Comparison of ENCODE assay signal across 23 cellular contexts in genomic region chr2:96102596-96103387, GRCh38. TPM values are rescaled to one million over a fixed set of nuclear protein-coding genes. Genes with fewer than 3 reads are reported as not detected.
DNase-seq lines count a peak whose midpoint lies in the region; ATAC-seq and TF ChIP-seq lines count a peak whose summit lies in the region.
"Had no signal": no experiment of that assay in that cellular context is flagged by ENCODE, and none has a peak within 500 bp of the region (broad histone marks: within the 10 kb centered on the region; RNA-seq: fewer than 3 reads in every experiment).

No MANE protein-coding gene starts in this region.

- no peak overlapping the region for H3K4me3 Mint-ChIP-seq in nephron progenitor cell
- no peak overlapping the region for H3K4me3 Mint-ChIP-seq in T-helper 2 cell treated with Interferon-gamma antibody and Interleukin-4, amounts not matched to agents 5 μg/mL and 100 μg/mL, for 36 hours
- H3K4me3 Mint-ChIP-seq: dendritic cell treated with granulocyte-macrophage colony-stimulating factor and Interleukin-4, amounts not matched to agents 40 ng/mL and 50 ng/mL, for 4 days; immature natural killer cell; mesothelial cell of epicardium had no signal

- DNase-seq in left ventricle myocardium inferior = no peak
- no peak for DNase-seq in Right ventricle myocardium inferior (ENCODE audit: missing footprints)
- DNase-seq in colonic mucosa = peak; percentile 11
- no peak for DNase-seq in nephron progenitor cell
- DNase-seq in aorta = peak; percentile 16 to 62
- no peak for DNase-seq in AG08395 (ENCODE audit: low spot score)
- DNase-seq in cerebellar nuclear complex (lab: John Stamatoyannopoulos, UW) = no peak
- no peak for DNase-seq in T-helper 2 cell treated with Interferon-gamma antibody and Interleukin-4, amounts not matched to agents 5 μg/mL and 100 μg/mL, for 36 hours (ENCODE audit: low spot score)
- DNase-seq: activated CD4-positive, alpha-beta T cell treated with anti-CD3 and anti-CD28 coated beads, Interleukin-2, amount 50 U/mL, for 1 hour; AML-193; DMS 273 treated with DMSO at 0.1 percent for 48 hours; immature natural killer cell; NCI-H1436 treated with DMSO at 0.1 percent for 48 hours; NCI-H345; stimulated activated CD4-positive, alpha-beta T cell treated with anti-CD3 and anti-CD28 coated beads, Interleukin-4, amount 100 ng/mL, for 24 hours had no signal

- peak overlapping the region; percentile 87 for H3K27ac Mint-ChIP-seq in nephron progenitor cell
- H3K27ac Mint-ChIP-seq in T-helper 2 cell treated with Interferon-gamma antibody and Interleukin-4, amounts not matched to agents 5 μg/mL and 100 μg/mL, for 36 hours = no peak overlapping the region
- H3K27ac Mint-ChIP-seq: dendritic cell treated with granulocyte-macrophage colony-stimulating factor and Interleukin-4, amounts not matched to agents 40 ng/mL and 50 ng/mL, for 4 days; immature natural killer cell; mesothelial cell of epicardium had no signal

- WGBS in aorta, 2 donors = 97 to 98% methylated on average over 17 of the region's 17 CpGs

- ATAC-seq in Right ventricle myocardium inferior = no peak
- ATAC-seq in aorta (ENCODE audit: low FRiP score) = no peak
- ATAC-seq: gastroesophageal sphincter had no signal

- H3K36me3 ChIP-seq in left ventricle myocardium inferior (no peaks in the 10 kb centered on the region), colonic mucosa (no peaks in the 10 kb centered on the region), aorta (ENCODE audit: control insufficient read depth in 1 of 2, insufficient read depth in 2 of 2, low read length in 1 of 2) (no peaks in the 10 kb centered on the region)
- H3K36me3 ChIP-seq: gastroesophageal sphincter, HAP-1, thoracic aorta had no signal

- peak overlapping the region; percentile 78 for H3K27ac ChIP-seq in left ventricle myocardium inferior (replicated peaks)
- H3K27ac ChIP-seq in colonic mucosa = no peak overlapping the region
- no peak overlapping the region for H3K27ac ChIP-seq in aorta (ENCODE audit: low read depth in 1 of 2, low read length in 2 of 2)
- H3K27ac ChIP-seq: thoracic aorta had no signal

- H3K27me3 ChIP-seq in left ventricle myocardium inferior (ENCODE audit: low read depth) (no peaks in the 10 kb centered on the region), colonic mucosa (no peaks in the 10 kb centered on the region), aorta (ENCODE audit: control insufficient read depth in 1 of 2, insufficient read depth in 2 of 2, low read length in 1 of 2) (no peaks in the 10 kb centered on the region)
- H3K27me3 ChIP-seq: gastroesophageal sphincter had no signal

- no peak for TF ChIP-seq CTCF in left ventricle myocardium inferior (IDR thresholded peaks at IDR 0.05; ENCODE audit: borderline replicate concordance)
- TF ChIP-seq CTCF in colonic mucosa (IDR thresholded peaks at IDR 0.05) = no peak
- no peak for TF ChIP-seq CTCF in nephron progenitor cell (IDR thresholded peaks at IDR 0.05)

- intact Hi-C loops in left ventricle myocardium inferior (cut with micrococcal nuclease) (no loop called here), Right ventricle myocardium inferior (cut with DNase I) (no loop called here), colonic mucosa (cut with DNase I) (no loop called here), aorta (cut with DNase I) (no loop called here)

- H3K27me3 Mint-ChIP-seq in nephron progenitor cell (ENCODE audit: low read depth, poor library complexity) = no peaks in the 10 kb centered on the region
- H3K27me3 Mint-ChIP-seq in T-helper 2 cell treated with Interferon-gamma antibody and Interleukin-4, amounts not matched to agents 5 μg/mL and 100 μg/mL, for 36 hours (ENCODE audit: low read depth) = peaks cover 2% of the 10 kb centered on the region

- H3K4me3 ChIP-seq in left ventricle myocardium inferior = no peak overlapping the region
- no peak overlapping the region for H3K4me3 ChIP-seq in colonic mucosa
- H3K4me3 ChIP-seq in aorta (ENCODE audit: low read length in 2 of 2) = no peak overlapping the region
- H3K4me3 ChIP-seq: gastroesophageal sphincter, HAP-1, thoracic aorta had no signal

- H3K4me1 Mint-ChIP-seq in nephron progenitor cell = peaks cover 76% of the 10 kb centered on the region
- H3K4me1 Mint-ChIP-seq in T-helper 2 cell treated with Interferon-gamma antibody and Interleukin-4, amounts not matched to agents 5 μg/mL and 100 μg/mL, for 36 hours (ENCODE audit: low read depth) = no peaks in the 10 kb centered on the region
- H3K4me1 Mint-ChIP-seq: immature natural killer cell had no signal

- H3K9me3 ChIP-seq in left ventricle myocardium inferior (replicated peaks) (peaks cover 15% of the 10 kb centered on the region), colonic mucosa (no peaks in the 10 kb centered on the region), aorta (ENCODE audit: control insufficient read depth, low read length) (peaks cover 9% of the 10 kb centered on the region)

- no peaks in the 10 kb centered on the region for H3K36me3 Mint-ChIP-seq in nephron progenitor cell (ENCODE audit: low read depth)
- H3K36me3 Mint-ChIP-seq in T-helper 2 cell treated with Interferon-gamma antibody and Interleukin-4, amounts not matched to agents 5 μg/mL and 100 μg/mL, for 36 hours (ENCODE audit: low read depth) = no peaks in the 10 kb centered on the region
- H3K36me3 Mint-ChIP-seq: mesothelial cell of epicardium had no signal

- H3K9ac ChIP-seq in colonic mucosa (ENCODE audit: low read depth in 2 of 2, low read length in 2 of 2) = no peak overlapping the region

- peaks cover 74% of the 10 kb centered on the region for H3K4me1 ChIP-seq in left ventricle myocardium inferior
- no peaks in the 10 kb centered on the region for H3K4me1 ChIP-seq in colonic mucosa
- no peaks in the 10 kb centered on the region for H3K4me1 ChIP-seq in aorta (ENCODE audit: control insufficient read depth in 1 of 2, insufficient read depth in 2 of 2, low read length in 2 of 2)
- H3K4me1 ChIP-seq: HAP-1 had no signal

- H3K9me3 Mint-ChIP-seq in nephron progenitor cell = peaks cover 18% of the 10 kb centered on the region
- H3K9me3 Mint-ChIP-seq in T-helper 2 cell treated with Interferon-gamma antibody and Interleukin-4, amounts not matched to agents 5 μg/mL and 100 μg/mL, for 36 hours = peaks cover 11% of the 10 kb centered on the region

RNA-seq across cellular contexts. Expression of gene ADRA2B, which starts 13.6 kb away (rescaled TPM):
- total RNA-seq in left ventricle myocardium inferior (2.9 TPM), Right ventricle myocardium inferior (6.9 TPM), colonic mucosa (under 1 TPM; 0.54 to 0.90 TPM), aorta (10 to 100 TPM in 1 of 2 donors, under 1 TPM in 1; 0.81 to 34.0 TPM)
- under 1 TPM in 1 of 2 donors, not detected in 1; 0.26 TPM for polyA plus RNA-seq in aorta
- total RNA-seq: astrocyte, HT1080 had no signal

RNA-seq across cellular contexts. Expression of gene ASTL, which starts 35.5 kb away (rescaled TPM):
- total RNA-seq in left ventricle myocardium inferior (not detected), Right ventricle myocardium inferior (not detected), colonic mucosa (under 1 TPM in 1 of 2 donors, not detected in 1; 0.82 TPM), aorta (under 1 TPM; 0.57 to 0.62 TPM)
- not detected for polyA plus RNA-seq in aorta
- total RNA-seq: astrocyte, epithelial cell of proximal tubule, gastroesophageal sphincter, HT1080, thoracic aorta had no signal
- polyA plus RNA-seq: immature natural killer cell had no signal

RNA-seq across cellular contexts. Expression of gene DUSP2, which starts 42.4 kb away (rescaled TPM):
- 0.82 TPM for total RNA-seq in left ventricle myocardium inferior
- total RNA-seq in Right ventricle myocardium inferior = 1.3 TPM
- total RNA-seq in colonic mucosa = 1 to 10 TPM; 1.6 to 5.1 TPM
- 1 to 10 TPM; 5.7 to 7.5 TPM for total RNA-seq in aorta
- polyA plus RNA-seq in aorta = 1 to 10 TPM; 1.2 to 1.9 TPM

Comparison
In these comparisons a context has a peak if more than half of its experiments do, and no peak if none do; other contexts are left out.
1. DNase-seq: peak in colonic mucosa (single experiment) and aorta (2 of 2); none in left ventricle myocardium inferior (single experiment), Right ventricle myocardium inferior (single experiment), nephron progenitor cell (single experiment), AG08395 (single experiment), cerebellar nuclear complex (0 of 2) and T-helper 2 cell treated with Interferon-gamma antibody and Interleukin-4, amounts not matched to agents 5 μg/mL and 100 μg/mL, for 36 hours (single experiment).